16 cellular contexts compared by ENCODE assay signal in the genomic region with DNA sequence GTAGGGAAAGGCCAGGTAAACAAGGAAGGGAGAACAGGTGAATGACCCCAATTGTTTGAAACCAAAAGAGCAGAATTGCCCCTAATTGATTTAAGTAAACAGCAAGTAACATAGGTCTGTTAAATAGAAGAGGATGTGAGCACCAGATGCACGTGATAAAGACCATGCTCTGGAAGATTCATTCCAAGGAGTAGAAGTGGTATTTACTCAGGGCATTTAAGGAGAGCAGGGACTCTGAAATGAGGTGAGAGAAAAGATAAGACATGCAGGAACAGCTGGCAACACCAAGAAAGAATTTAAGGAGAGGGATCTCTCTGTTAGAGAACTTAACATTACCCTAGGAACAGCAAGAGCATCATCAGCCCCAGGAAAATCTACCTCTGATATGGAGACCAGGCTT. TPM values are rescaled to one million over a fixed set of nuclear protein-coding genes. Genes with fewer than 3 reads are reported as not detected.
DNase-seq lines count a peak whose midpoint lies in the region; ATAC-seq and TF ChIP-seq lines count a peak whose summit lies in the region.
"Had no signal": no experiment of that assay in that cellular context is flagged by ENCODE, and none has a peak within 500 bp of the region (broad histone marks: within the 10 kb centered on the region; RNA-seq: fewer than 3 reads in every experiment).

No MANE protein-coding gene starts in this region.

- H3K4me1 ChIP-seq in left ventricle myocardium inferior: peaks cover 53% of the 10 kb centered on the region
- peaks cover 26% of the 10 kb centered on the region for H3K4me1 ChIP-seq in right cardiac atrium (ENCODE audit: control insufficient read depth, insufficient read depth, low read length)
- H3K4me1 ChIP-seq in esophagus muscularis mucosa: peaks cover 27 to 45% (median 28%) of the 10 kb centered on the region in 4 donors
- H3K4me1 ChIP-seq in neutrophil (ENCODE audit: control insufficient read depth in 1 of 2, insufficient read depth in 1 of 2, low read depth in 1 of 2, low read length in 1 of 2): peaks cover 34 to 37% of the 10 kb centered on the region in 2 experiments
- peaks cover 50% of the 10 kb centered on the region for H3K4me1 ChIP-seq in upper lobe of right lung
- H3K4me1 ChIP-seq: prostate gland had no signal

- in situ Hi-C loops in G401 (cut with HindIII; ENCODE audit: low sequenced_read_pairs): no loop called here

- intact Hi-C loops in left ventricle myocardium inferior (cut with micrococcal nuclease): no loop called here
- intact Hi-C loops in right cardiac atrium (cut with DNase I): loop anchor here in 1 of 4 donors (10.0 kb wide), 1 partner anchor 117 kb away; a partner anchor contains a TSS
- intact Hi-C loops in esophagus muscularis mucosa (cut with DNase I): loop anchor here (10.0 kb wide), 2 partner anchors 493 to 643 kb away; a partner anchor contains a TSS
- intact Hi-C loops in upper lobe of right lung (cut with DNase I): no loop called here

- H3K9me3 ChIP-seq in left ventricle myocardium inferior (replicated peaks) (no peaks in the 10 kb centered on the region), right cardiac atrium (ENCODE audit: control insufficient read depth, low read length) (no peaks in the 10 kb centered on the region), esophagus muscularis mucosa (no peaks in the 10 kb centered on the region), neutrophil (no peaks in the 10 kb centered on the region), upper lobe of right lung (no peaks in the 10 kb centered on the region)
- H3K9me3 ChIP-seq: prostate gland had no signal

- no peak for ATAC-seq in right cardiac atrium
- no peak for ATAC-seq in upper lobe of right lung
- no peak for ATAC-seq in GM18502 (IDR thresholded peaks at IDR 0.05; ENCODE audit: poor library complexity, unreplicated experiment)
- ATAC-seq: HCT116, Right ventricle myocardium inferior had no signal

- TF ChIP-seq CTCF in left ventricle myocardium inferior (IDR thresholded peaks at IDR 0.05; ENCODE audit: borderline replicate concordance): no peak
- no peak for TF ChIP-seq CTCF in esophagus muscularis mucosa (IDR thresholded peaks at IDR 0.05)
- TF ChIP-seq CTCF in neutrophil (IDR thresholded peaks at IDR 0.05): no peak
- no peak for TF ChIP-seq CTCF in upper lobe of right lung (IDR thresholded peaks at IDR 0.05)

- TF ChIP-seq EP300 in esophagus muscularis mucosa (IDR thresholded peaks at IDR 0.05): no peak

- WGBS in right cardiac atrium: 51% methylated on average over 1 of the region's 1 CpG
- WGBS in esophagus muscularis mucosa: 67% methylated on average over 1 of the region's 1 CpG

- TF ChIP-seq POLR2A in esophagus muscularis mucosa (IDR thresholded peaks at IDR 0.05; ENCODE audit: low read depth): no peak

- H3K27me3 ChIP-seq in left ventricle myocardium inferior (ENCODE audit: low read depth): no peaks in the 10 kb centered on the region
- no peaks in the 10 kb centered on the region for H3K27me3 ChIP-seq in right cardiac atrium (ENCODE audit: control insufficient read depth, insufficient read depth)
- no peaks in the 10 kb centered on the region for H3K27me3 ChIP-seq in esophagus muscularis mucosa
- no peaks in the 10 kb centered on the region for H3K27me3 ChIP-seq in neutrophil
- H3K27me3 ChIP-seq in upper lobe of right lung: no peaks in the 10 kb centered on the region

- H3K27ac ChIP-seq in left ventricle myocardium inferior (replicated peaks) (peak overlapping the region; percentile 82), right cardiac atrium (ENCODE audit: low read length) (no peak overlapping the region), esophagus muscularis mucosa (replicated peaks in 1 of 4) (peak overlapping the region; percentile 39 to 72 (median 52)), neutrophil (peak overlapping the region; percentile 80), upper lobe of right lung (peak overlapping the region; percentile 73)
- H3K27ac ChIP-seq: BLaER1, prostate gland had no signal

- DNase-seq in left ventricle myocardium inferior: no peak
- DNase-seq in right cardiac atrium: no peak
- no peak for DNase-seq in esophagus muscularis mucosa (ENCODE audit: extremely low spot score)
- DNase-seq in upper lobe of right lung: no peak
- DNase-seq in G401 (ENCODE audit: low spot score): no peak
- DNase-seq in mucosa of gallbladder (ENCODE audit: low spot score): no peak
- DNase-seq: hippocampal formation; NCI-H1417; NCI-H524 treated with DMSO at 0.1 percent for 48 hours; stimulated activated CD4-positive, alpha-beta T cell treated with anti-CD3 and anti-CD28 coated beads, Interleukin-4, amount 100 ng/mL, for 4 hours had no signal

- H3K36me3 ChIP-seq in left ventricle myocardium inferior: peaks cover 14% of the 10 kb centered on the region
- H3K36me3 ChIP-seq in esophagus muscularis mucosa: peaks cover 0 to 36% (median 9%) of the 10 kb centered on the region in 4 donors
- peaks cover 8% of the 10 kb centered on the region for H3K36me3 ChIP-seq in neutrophil
- peaks cover 9% of the 10 kb centered on the region for H3K36me3 ChIP-seq in upper lobe of right lung
- H3K36me3 ChIP-seq: BLaER1, prostate gland had no signal

- no peak overlapping the region for H3K4me3 ChIP-seq in left ventricle myocardium inferior
- H3K4me3 ChIP-seq in right cardiac atrium (ENCODE audit: low read length): no peak overlapping the region
- H3K4me3 ChIP-seq in esophagus muscularis mucosa: no peak overlapping the region
- no peak overlapping the region for H3K4me3 ChIP-seq in neutrophil (ENCODE audit: low read depth in 1 of 2, low read length in 1 of 2)
- no peak overlapping the region for H3K4me3 ChIP-seq in upper lobe of right lung
- H3K4me3 ChIP-seq: BLaER1, prostate gland had no signal

RNA-seq across cellular contexts. Expression of a gene that starts 6.2 kb away (rescaled TPM):
- total RNA-seq in left ventricle myocardium inferior: 35.3 TPM
- 10 to 100 TPM; 22.5 to 35.4 (median 26.2) TPM for total RNA-seq in right cardiac atrium
- polyA plus RNA-seq in right cardiac atrium: 23.6 TPM
- total RNA-seq in esophagus muscularis mucosa: 10 to 100 TPM; 28.1 to 41.9 (median 34.0) TPM
- total RNA-seq in upper lobe of right lung: 47.2 TPM
- 12.0 and 16.2 TPM in 2 replicates for total RNA-seq in G401 (2014; rRNA removed; shearing (Covaris generic))
- total RNA-seq in mucosa of gallbladder: 31.7 TPM
